In the genomic region with DNA sequence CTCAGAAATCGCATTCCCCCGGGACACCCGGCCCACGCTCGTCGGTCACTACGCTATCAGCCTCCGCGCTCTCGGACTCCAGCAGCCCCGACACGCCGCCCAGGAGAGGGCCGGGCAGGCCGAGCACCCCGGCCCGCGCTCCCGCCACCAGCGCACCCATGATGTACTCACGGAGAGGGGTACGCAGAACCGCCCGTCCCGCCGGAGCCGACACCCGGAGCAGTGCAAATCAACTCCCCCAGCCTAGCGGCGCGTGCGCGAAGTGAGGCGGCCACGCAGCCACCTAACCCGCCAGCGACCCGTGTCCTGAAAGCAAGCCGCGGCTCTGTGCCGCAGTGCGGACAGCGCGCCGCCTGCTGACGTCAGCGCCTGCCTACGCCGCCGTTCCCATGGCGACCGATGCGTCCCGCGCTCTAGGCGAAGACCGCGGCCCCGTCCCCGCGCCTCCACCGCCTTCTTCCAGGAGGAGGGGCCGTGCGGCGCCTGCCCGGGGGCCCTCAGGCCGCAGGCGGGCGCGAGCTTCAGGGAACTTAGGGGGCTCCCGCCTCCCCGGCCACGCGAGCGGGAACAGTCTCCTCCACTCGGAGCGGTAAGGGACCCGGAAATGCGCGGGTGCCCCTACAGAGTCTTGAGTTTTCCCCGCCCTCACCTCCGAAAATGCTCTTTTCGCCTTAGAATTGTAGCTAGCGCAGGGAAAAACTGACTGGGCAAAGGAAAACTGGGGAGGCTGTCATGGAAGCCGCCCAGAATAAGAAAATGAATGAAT, we compare ENCODE assay signal across 1 cellular context.
TF ChIP-seq lines count a peak whose summit lies in the region.

A gene (minus strand): TSS at position 329 of the 766 bp plus-strand sequence. CDS start 5,503 bp downstream, outside the sequence.

TF ChIP-seq in HepG2, 621 proteins besides CTCF, POLR2A, EP300 and RAD21 (continued from another document and continues in another):
- TF ChIP-seq, protein P1, sequence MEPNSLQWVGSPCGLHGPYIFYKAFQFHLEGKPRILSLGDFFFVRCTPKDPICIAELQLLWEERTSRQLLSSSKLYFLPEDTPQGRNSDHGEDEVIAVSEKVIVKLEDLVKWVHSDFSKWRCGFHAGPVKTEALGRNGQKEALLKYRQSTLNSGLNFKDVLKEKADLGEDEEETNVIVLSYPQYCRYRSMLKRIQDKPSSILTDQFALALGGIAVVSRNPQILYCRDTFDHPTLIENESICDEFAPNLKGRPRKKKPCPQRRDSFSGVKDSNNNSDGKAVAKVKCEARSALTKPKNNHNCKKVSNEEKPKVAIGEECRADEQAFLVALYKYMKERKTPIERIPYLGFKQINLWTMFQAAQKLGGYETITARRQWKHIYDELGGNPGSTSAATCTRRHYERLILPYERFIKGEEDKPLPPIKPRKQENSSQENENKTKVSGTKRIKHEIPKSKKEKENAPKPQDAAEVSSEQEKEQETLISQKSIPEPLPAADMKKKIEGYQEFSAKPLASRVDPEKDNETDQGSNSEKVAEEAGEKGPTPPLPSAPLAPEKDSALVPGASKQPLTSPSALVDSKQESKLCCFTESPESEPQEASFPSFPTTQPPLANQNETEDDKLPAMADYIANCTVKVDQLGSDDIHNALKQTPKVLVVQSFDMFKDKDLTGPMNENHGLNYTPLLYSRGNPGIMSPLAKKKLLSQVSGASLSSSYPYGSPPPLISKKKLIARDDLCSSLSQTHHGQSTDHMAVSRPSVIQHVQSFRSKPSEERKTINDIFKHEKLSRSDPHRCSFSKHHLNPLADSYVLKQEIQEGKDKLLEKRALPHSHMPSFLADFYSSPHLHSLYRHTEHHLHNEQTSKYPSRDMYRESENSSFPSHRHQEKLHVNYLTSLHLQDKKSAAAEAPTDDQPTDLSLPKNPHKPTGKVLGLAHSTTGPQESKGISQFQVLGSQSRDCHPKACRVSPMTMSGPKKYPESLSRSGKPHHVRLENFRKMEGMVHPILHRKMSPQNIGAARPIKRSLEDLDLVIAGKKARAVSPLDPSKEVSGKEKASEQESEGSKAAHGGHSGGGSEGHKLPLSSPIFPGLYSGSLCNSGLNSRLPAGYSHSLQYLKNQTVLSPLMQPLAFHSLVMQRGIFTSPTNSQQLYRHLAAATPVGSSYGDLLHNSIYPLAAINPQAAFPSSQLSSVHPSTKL (CRISPR knock-in tag; IDR thresholded peaks at IDR 0.05), result peak; percentile 83; the same call in 1 of the 2 replicates
- peak; percentile 81 for TF ChIP-seq BHLHE40 (IDR thresholded peaks at IDR 0.05; ENCODE audit: low read length)
- no peak; the same call in 1 of the 2 replicates for TF ChIP-seq HOXD1 (CRISPR knock-in tag; IDR thresholded peaks at IDR 0.05)
- TF ChIP-seq KLF6 (CRISPR knock-in tag; IDR thresholded peaks at IDR 0.05), result peak; percentile 90
- no peak for TF ChIP-seq ATAD3A (CRISPR knock-in tag; IDR thresholded peaks at IDR 0.05)
- no peak for TF ChIP-seq ZNF496 (CRISPR knock-in tag; IDR thresholded peaks at IDR 0.05; ENCODE audit: insufficient replicate concordance)
- no peak for TF ChIP-seq GPN1 (CRISPR knock-in tag; IDR thresholded peaks at IDR 0.05; ENCODE audit: borderline replicate concordance)
- peak; percentile 36; the same call in 1 of the 2 replicates for TF ChIP-seq ZNF629 (CRISPR knock-in tag; conservative IDR thresholded peaks at IDR 0.05)
- peak; percentile 92 for TF ChIP-seq ZNF788 (CRISPR knock-in tag; IDR thresholded peaks at IDR 0.05; ENCODE audit: borderline replicate concordance)
- TF ChIP-seq EZH2 (conservative IDR thresholded peaks at IDR 0.05; ENCODE audit: low read depth, low read length), result no peak
- TF ChIP-seq ZNF510 (CRISPR knock-in tag; IDR thresholded peaks at IDR 0.05; ENCODE audit: low read depth), result peak; percentile 74; the same call in 1 of the 2 replicates
- TF ChIP-seq, protein P2, sequence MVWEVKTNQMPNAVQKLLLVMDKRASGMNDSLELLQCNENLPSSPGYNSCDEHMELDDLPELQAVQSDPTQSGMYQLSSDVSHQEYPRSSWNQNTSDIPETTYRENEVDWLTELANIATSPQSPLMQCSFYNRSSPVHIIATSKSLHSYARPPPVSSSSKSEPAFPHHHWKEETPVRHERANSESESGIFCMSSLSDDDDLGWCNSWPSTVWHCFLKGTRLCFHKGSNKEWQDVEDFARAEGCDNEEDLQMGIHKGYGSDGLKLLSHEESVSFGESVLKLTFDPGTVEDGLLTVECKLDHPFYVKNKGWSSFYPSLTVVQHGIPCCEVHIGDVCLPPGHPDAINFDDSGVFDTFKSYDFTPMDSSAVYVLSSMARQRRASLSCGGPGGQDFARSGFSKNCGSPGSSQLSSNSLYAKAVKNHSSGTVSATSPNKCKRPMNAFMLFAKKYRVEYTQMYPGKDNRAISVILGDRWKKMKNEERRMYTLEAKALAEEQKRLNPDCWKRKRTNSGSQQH (CRISPR knock-in tag; IDR thresholded peaks at IDR 0.05; ENCODE audit: low read depth), result peak; percentile 56
- peak; percentile 79 for TF ChIP-seq ZMYM3 (CRISPR knock-in tag; IDR thresholded peaks at IDR 0.05)
- no peak for TF ChIP-seq FOXA1 (IDR thresholded peaks at IDR 0.05)
- peak; percentile 54 for TF ChIP-seq FOXA1 (CRISPR knock-in tag; IDR thresholded peaks at IDR 0.05)
- no peak for TF ChIP-seq ZNF44 (CRISPR knock-in tag; IDR thresholded peaks at IDR 0.05)
- TF ChIP-seq SP1 (IDR thresholded peaks at IDR 0.05), result no peak
- peak; percentile 46; the same call in 1 of the 2 replicates for TF ChIP-seq SP1 (CRISPR knock-in tag; IDR thresholded peaks at IDR 0.05)
- TF ChIP-seq ZNF264 (CRISPR knock-in tag; IDR thresholded peaks at IDR 0.05), result peak; percentile 83; the same call in 1 of the 2 replicates
- TF ChIP-seq, protein P3, sequence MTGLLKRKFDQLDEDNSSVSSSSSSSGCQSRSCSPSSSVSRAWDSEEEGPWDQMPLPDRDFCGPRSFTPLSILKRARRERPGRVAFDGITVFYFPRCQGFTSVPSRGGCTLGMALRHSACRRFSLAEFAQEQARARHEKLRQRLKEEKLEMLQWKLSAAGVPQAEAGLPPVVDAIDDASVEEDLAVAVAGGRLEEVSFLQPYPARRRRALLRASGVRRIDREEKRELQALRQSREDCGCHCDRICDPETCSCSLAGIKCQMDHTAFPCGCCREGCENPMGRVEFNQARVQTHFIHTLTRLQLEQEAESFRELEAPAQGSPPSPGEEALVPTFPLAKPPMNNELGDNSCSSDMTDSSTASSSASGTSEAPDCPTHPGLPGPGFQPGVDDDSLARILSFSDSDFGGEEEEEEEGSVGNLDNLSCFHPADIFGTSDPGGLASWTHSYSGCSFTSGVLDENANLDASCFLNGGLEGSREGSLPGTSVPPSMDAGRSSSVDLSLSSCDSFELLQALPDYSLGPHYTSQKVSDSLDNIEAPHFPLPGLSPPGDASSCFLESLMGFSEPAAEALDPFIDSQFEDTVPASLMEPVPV (CRISPR knock-in tag; IDR thresholded peaks at IDR 0.05), result peak; percentile 96
- TF ChIP-seq ZNF652 (CRISPR knock-in tag; IDR thresholded peaks at IDR 0.05; ENCODE audit: borderline replicate concordance, low read depth), result no peak
- no peak for TF ChIP-seq CHD2 (IDR thresholded peaks at IDR 0.05; ENCODE audit: low read depth, low read length)
- no peak for TF ChIP-seq PAF1 (CRISPR knock-in tag; IDR thresholded peaks at IDR 0.05)
- TF ChIP-seq, protein P4, sequence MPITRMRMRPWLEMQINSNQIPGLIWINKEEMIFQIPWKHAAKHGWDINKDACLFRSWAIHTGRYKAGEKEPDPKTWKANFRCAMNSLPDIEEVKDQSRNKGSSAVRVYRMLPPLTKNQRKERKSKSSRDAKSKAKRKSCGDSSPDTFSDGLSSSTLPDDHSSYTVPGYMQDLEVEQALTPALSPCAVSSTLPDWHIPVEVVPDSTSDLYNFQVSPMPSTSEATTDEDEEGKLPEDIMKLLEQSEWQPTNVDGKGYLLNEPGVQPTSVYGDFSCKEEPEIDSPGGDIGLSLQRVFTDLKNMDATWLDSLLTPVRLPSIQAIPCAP (CRISPR knock-in tag; IDR thresholded peaks at IDR 0.05; ENCODE audit: low read depth), result no peak
- peak; percentile 69 for TF ChIP-seq CBX1 (IDR thresholded peaks at IDR 0.05; ENCODE audit: low read depth)
- TF ChIP-seq TEAD3 (CRISPR knock-in tag; optimal IDR thresholded peaks at IDR 0.05; ENCODE audit: borderline replicate concordance), result peak; percentile 66
- TF ChIP-seq, protein P5, sequence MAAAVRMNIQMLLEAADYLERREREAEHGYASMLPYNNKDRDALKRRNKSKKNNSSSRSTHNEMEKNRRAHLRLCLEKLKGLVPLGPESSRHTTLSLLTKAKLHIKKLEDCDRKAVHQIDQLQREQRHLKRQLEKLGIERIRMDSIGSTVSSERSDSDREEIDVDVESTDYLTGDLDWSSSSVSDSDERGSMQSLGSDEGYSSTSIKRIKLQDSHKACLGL (CRISPR knock-in tag; IDR thresholded peaks at IDR 0.05), result peak; percentile 98
- TF ChIP-seq AGO2 (optimal IDR thresholded peaks at IDR 0.05; ENCODE audit: low read depth, low read length), result peak; percentile 85
- TF ChIP-seq, protein P6, sequence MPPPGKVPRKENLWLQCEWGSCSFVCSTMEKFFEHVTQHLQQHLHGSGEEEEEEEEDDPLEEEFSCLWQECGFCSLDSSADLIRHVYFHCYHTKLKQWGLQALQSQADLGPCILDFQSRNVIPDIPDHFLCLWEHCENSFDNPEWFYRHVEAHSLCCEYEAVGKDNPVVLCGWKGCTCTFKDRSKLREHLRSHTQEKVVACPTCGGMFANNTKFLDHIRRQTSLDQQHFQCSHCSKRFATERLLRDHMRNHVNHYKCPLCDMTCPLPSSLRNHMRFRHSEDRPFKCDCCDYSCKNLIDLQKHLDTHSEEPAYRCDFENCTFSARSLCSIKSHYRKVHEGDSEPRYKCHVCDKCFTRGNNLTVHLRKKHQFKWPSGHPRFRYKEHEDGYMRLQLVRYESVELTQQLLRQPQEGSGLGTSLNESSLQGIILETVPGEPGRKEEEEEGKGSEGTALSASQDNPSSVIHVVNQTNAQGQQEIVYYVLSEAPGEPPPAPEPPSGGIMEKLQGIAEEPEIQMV (CRISPR knock-in tag; IDR thresholded peaks at IDR 0.05; ENCODE audit: low read depth), result peak; percentile 52; the same call in 1 of the 2 replicates
- no peak for TF ChIP-seq ZNF572 (CRISPR knock-in tag; IDR thresholded peaks at IDR 0.05)
- TF ChIP-seq FOSL1 (CRISPR knock-in tag; IDR thresholded peaks at IDR 0.05; ENCODE audit: borderline replicate concordance), result 0 out of 2 replicates have a peak, but pooled peaks have one; percentile 17
- TF ChIP-seq, protein P7, sequence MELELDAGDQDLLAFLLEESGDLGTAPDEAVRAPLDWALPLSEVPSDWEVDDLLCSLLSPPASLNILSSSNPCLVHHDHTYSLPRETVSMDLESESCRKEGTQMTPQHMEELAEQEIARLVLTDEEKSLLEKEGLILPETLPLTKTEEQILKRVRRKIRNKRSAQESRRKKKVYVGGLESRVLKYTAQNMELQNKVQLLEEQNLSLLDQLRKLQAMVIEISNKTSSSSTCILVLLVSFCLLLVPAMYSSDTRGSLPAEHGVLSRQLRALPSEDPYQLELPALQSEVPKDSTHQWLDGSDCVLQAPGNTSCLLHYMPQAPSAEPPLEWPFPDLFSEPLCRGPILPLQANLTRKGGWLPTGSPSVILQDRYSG (CRISPR knock-in tag; IDR thresholded peaks at IDR 0.05), result peak; percentile 90
- TF ChIP-seq, protein P8, sequence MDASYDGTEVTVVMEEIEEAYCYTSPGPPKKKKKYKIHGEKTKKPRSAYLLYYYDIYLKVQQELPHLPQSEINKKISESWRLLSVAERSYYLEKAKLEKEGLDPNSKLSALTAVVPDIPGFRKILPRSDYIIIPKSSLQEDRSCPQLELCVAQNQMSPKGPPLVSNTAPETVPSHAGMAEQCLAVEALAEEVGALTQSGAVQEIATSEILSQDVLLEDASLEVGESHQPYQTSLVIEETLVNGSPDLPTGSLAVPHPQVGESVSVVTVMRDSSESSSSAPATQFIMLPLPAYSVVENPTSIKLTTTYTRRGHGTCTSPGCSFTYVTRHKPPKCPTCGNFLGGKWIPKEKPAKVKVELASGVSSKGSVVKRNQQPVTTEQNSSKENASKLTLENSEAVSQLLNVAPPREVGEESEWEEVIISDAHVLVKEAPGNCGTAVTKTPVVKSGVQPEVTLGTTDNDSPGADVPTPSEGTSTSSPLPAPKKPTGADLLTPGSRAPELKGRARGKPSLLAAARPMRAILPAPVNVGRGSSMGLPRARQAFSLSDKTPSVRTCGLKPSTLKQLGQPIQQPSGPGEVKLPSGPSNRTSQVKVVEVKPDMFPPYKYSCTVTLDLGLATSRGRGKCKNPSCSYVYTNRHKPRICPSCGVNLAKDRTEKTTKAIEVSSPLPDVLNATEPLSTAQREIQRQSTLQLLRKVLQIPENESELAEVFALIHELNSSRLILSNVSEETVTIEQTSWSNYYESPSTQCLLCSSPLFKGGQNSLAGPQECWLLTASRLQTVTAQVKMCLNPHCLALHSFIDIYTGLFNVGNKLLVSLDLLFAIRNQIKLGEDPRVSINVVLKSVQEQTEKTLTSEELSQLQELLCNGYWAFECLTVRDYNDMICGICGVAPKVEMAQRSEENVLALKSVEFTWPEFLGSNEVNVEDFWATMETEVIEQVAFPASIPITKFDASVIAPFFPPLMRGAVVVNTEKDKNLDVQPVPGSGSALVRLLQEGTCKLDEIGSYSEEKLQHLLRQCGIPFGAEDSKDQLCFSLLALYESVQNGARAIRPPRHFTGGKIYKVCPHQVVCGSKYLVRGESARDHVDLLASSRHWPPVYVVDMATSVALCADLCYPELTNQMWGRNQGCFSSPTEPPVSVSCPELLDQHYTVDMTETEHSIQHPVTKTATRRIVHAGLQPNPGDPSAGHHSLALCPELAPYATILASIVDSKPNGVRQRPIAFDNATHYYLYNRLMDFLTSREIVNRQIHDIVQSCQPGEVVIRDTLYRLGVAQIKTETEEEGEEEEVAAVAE (CRISPR knock-in tag; IDR thresholded peaks at IDR 0.05; ENCODE audit: borderline replicate concordance), result peak; percentile 71; the same call in 1 of the 2 replicates
- TF ChIP-seq, protein P9, sequence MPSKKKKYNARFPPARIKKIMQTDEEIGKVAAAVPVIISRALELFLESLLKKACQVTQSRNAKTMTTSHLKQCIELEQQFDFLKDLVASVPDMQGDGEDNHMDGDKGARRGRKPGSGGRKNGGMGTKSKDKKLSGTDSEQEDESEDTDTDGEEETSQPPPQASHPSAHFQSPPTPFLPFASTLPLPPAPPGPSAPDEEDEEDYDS (CRISPR knock-in tag; IDR thresholded peaks at IDR 0.05), result peak; percentile 47; the same call in 1 of the 2 replicates
- TF ChIP-seq ZNF816 (CRISPR knock-in tag; IDR thresholded peaks at IDR 0.05; ENCODE audit: borderline replicate concordance), result peak; percentile 69; the same call in 1 of the 2 replicates
- TF ChIP-seq ZNF75D (CRISPR knock-in tag; IDR thresholded peaks at IDR 0.05; ENCODE audit: borderline replicate concordance), result no peak
- TF ChIP-seq, protein P10, sequence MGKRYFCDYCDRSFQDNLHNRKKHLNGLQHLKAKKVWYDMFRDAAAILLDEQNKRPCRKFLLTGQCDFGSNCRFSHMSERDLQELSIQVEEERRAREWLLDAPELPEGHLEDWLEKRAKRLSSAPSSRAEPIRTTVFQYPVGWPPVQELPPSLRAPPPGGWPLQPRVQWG (CRISPR knock-in tag; IDR thresholded peaks at IDR 0.05; ENCODE audit: borderline replicate concordance, low read depth), result no peak
- TF ChIP-seq POGZ (CRISPR knock-in tag; IDR thresholded peaks at IDR 0.05), result peak; percentile 88
- 0 out of 2 replicates have a peak, but pooled peaks have one; percentile 66 for TF ChIP-seq ZNF660 (CRISPR knock-in tag; IDR thresholded peaks at IDR 0.05; ENCODE audit: borderline replicate concordance, low read depth)
- TF ChIP-seq JUN (CRISPR knock-in tag; IDR thresholded peaks at IDR 0.05), result peak; percentile 72
- TF ChIP-seq ZNF460 (CRISPR knock-in tag; IDR thresholded peaks at IDR 0.05; ENCODE audit: borderline replicate concordance), result peak; percentile 21; the same call in 1 of the 2 replicates
- TF ChIP-seq HOXA5 (CRISPR knock-in tag; IDR thresholded peaks at IDR 0.05), result peak; percentile 97
